In the genomic region with DNA sequence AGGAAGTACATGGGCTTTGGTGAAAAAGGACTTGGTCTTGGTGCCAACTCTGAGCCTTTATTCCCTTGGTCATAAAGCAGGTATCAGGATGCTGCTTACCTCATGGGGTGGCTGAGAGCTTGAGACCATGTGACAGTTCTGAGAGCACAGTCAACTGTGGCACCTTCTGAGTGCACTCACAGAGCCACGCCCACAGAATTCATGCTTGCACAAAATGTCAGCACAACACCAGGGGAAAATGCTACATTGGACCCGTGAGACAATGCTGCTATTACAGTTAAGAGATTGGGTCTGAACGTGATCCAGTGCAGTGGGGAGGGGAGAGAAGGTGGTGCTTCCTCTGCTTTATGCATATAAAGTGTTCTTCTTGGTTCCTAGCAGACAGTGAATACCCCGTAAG, we compare ENCODE assay signal across 12 cellular contexts.
DNase-seq lines count a peak whose midpoint lies in the region; ATAC-seq, FAIRE-seq and TF ChIP-seq lines count a peak whose summit lies in the region.
"Had no signal": no experiment of that assay in that cellular context is flagged by ENCODE, and none has a peak within 500 bp of the region (broad histone marks: within the 10 kb centered on the region; RNA-seq: fewer than 3 reads in every experiment).

No MANE protein-coding gene starts in this region.

- no peaks in the 10 kb centered on the region for H3K36me3 ChIP-seq in astrocyte (ENCODE audit: insufficient read depth, low read length)
- no peaks in the 10 kb centered on the region for H3K36me3 ChIP-seq in trophoblast cell (ENCODE audit: control insufficient read depth in 1 of 2, insufficient read depth in 2 of 2, low read length in 2 of 2)

- no peak overlapping the region for H3K23ac ChIP-seq in trophoblast cell (ENCODE audit: low read length)

- no peak overlapping the region for H3K14ac ChIP-seq in trophoblast cell (ENCODE audit: low read length)

- H3K4me1 Mint-ChIP-seq in astrocyte (ENCODE audit: low read depth, unreplicated experiment) = no peaks in the 10 kb centered on the region
- H3K4me1 Mint-ChIP-seq: WTC11 had no signal

- no peak overlapping the region for H2BK120ac ChIP-seq in trophoblast cell (ENCODE audit: insufficient read depth, low read length, poor library complexity)

- no peaks in the 10 kb centered on the region for H3K9me3 ChIP-seq in astrocyte (ENCODE audit: insufficient read depth, low read depth, low read length)
- peaks cover 1% of the 10 kb centered on the region for H3K9me3 ChIP-seq in trophoblast cell (ENCODE audit: insufficient read depth, low read depth, low read length)

- peaks cover 25% of the 10 kb centered on the region for H3K27me3 Mint-ChIP-seq in astrocyte (ENCODE audit: low read depth, unreplicated experiment)

- TF ChIP-seq CTCF in astrocyte (IDR thresholded peaks at IDR 0.05; ENCODE audit: insufficient read depth, low read depth, low read length) (no peak), D721Med (IDR thresholded peaks at IDR 0.05; ENCODE audit: insufficient read depth, missing control alignments) (no peak)

- no peak overlapping the region for H3K9ac ChIP-seq in astrocyte (ENCODE audit: low read length)
- no peak overlapping the region for H3K9ac ChIP-seq in trophoblast cell (ENCODE audit: low read length)

- no peak overlapping the region for H2BK5ac ChIP-seq in trophoblast cell (ENCODE audit: low read depth, low read length, poor library complexity)

- no peak overlapping the region for H3K4ac ChIP-seq in trophoblast cell (ENCODE audit: low read depth, low read length)

- H3K36me3 Mint-ChIP-seq in astrocyte (ENCODE audit: low read depth, unreplicated experiment) = no peaks in the 10 kb centered on the region
- H3K36me3 Mint-ChIP-seq: WTC11 had no signal

- H3K4me3 ChIP-seq in astrocyte (ENCODE audit: insufficient read depth, low read depth, low read length) (no peak overlapping the region), trophoblast cell (ENCODE audit: low read depth, low read length) (no peak overlapping the region)

- H4K8ac ChIP-seq in trophoblast cell (ENCODE audit: low read depth, low read length) = no peak overlapping the region

- H3K4me1 ChIP-seq in astrocyte (ENCODE audit: insufficient read depth, low read length) (no peaks in the 10 kb centered on the region), trophoblast cell (ENCODE audit: control insufficient read depth in 1 of 2, insufficient read depth in 2 of 2, low read length in 2 of 2) (no peaks in the 10 kb centered on the region)

- H3K79me2 ChIP-seq in astrocyte (ENCODE audit: insufficient read depth, low read length) = no peaks in the 10 kb centered on the region
- H3K79me2 ChIP-seq in trophoblast cell (ENCODE audit: control insufficient read depth, insufficient read depth, low read length, poor library complexity) = no peaks in the 10 kb centered on the region

- FAIRE-seq in astrocyte (lab: Jason Lieb, UNC) (no peak), D721Med (lab: Jason Lieb, UNC) (no peak)

- no peak overlapping the region for H2BK12ac ChIP-seq in trophoblast cell (ENCODE audit: low read length)

- no peak overlapping the region for H2AFZ ChIP-seq in astrocyte (ENCODE audit: low read depth, low read length)
- no peak overlapping the region for H2AFZ ChIP-seq in trophoblast cell (ENCODE audit: insufficient read depth, low read length, poor library complexity)

- H3K27ac ChIP-seq in astrocyte (ENCODE audit: low read depth, low read length) (no peak overlapping the region), trophoblast cell (ENCODE audit: low read depth, low read length) (no peak overlapping the region)
- H3K27ac ChIP-seq: C4-2B had no signal

- H3K79me1 ChIP-seq in trophoblast cell (ENCODE audit: low read length) = no peaks in the 10 kb centered on the region

- no peak overlapping the region for H4K12ac ChIP-seq in trophoblast cell (ENCODE audit: low read depth, low read length)

- no peak overlapping the region for H3K4me3 Mint-ChIP-seq in astrocyte (ENCODE audit: unreplicated experiment)
- H3K4me3 Mint-ChIP-seq: WTC11 had no signal

- H3K18ac ChIP-seq in trophoblast cell (ENCODE audit: low read length) = no peak overlapping the region

- H3K27me3 ChIP-seq in astrocyte (ENCODE audit: insufficient read depth, low read length) = no peaks in the 10 kb centered on the region
- no peaks in the 10 kb centered on the region for H3K27me3 ChIP-seq in trophoblast cell (ENCODE audit: insufficient read depth, low read length)

- H3K27ac Mint-ChIP-seq in astrocyte (ENCODE audit: unreplicated experiment) = peak overlapping the region; percentile 20
- H3K27ac Mint-ChIP-seq: WTC11 had no signal

- H2AK5ac ChIP-seq in trophoblast cell (ENCODE audit: low read length) = no peak overlapping the region

- H3K4me2 ChIP-seq in astrocyte (ENCODE audit: low read length) = no peak overlapping the region
- no peak overlapping the region for H3K4me2 ChIP-seq in trophoblast cell (ENCODE audit: low read length)

- H4K91ac ChIP-seq in trophoblast cell (ENCODE audit: low read depth, low read length) = no peak overlapping the region

- H3K9me3 Mint-ChIP-seq in astrocyte (ENCODE audit: unreplicated experiment) = peaks cover 5% of the 10 kb centered on the region
- H3K9me3 Mint-ChIP-seq: WTC11 had no signal

- DNase-seq in DMS153 treated with DMSO at 0.1 percent for 48 hours (lab: John Stamatoyannopoulos, UW; ENCODE audit: unreplicated experiment) = peak; percentile 63
- no peak for DNase-seq in astrocyte (ENCODE audit: low read depth)
- no peak for DNase-seq in trophoblast cell
- no peak for DNase-seq in D721Med (ENCODE audit: insufficient read length, low spot score)
- no peak for DNase-seq in nucleus accumbens (lab: John Stamatoyannopoulos, UW)
- DNase-seq: MV-4-11; stimulated activated CD8-positive, alpha-beta memory T cell treated with anti-CD3 and anti-CD28 coated beads, Interleukin-4, amount 100 ng/mL, for 48 hours had no signal

- ATAC-seq in GM19035 (IDR thresholded peaks at IDR 0.05; ENCODE audit: unreplicated experiment) (peak; percentile 60), HG03280 (IDR thresholded peaks at IDR 0.05; ENCODE audit: unreplicated experiment) (peak; percentile 65), HG02678 (IDR thresholded peaks at IDR 0.05; ENCODE audit: unreplicated experiment) (no peak)
- ATAC-seq: WTC11 had no signal

- H4K20me1 ChIP-seq in astrocyte (ENCODE audit: insufficient read depth, low read length) = no peaks in the 10 kb centered on the region

- no CpG with 5 or more reads among the region's 4 CpGs for WGBS in trophoblast cell (ENCODE audit: extremely low coverage, insufficient coverage, insufficient read length)
